ENCODE assay signal across 18 cellular contexts in the genomic region with DNA sequence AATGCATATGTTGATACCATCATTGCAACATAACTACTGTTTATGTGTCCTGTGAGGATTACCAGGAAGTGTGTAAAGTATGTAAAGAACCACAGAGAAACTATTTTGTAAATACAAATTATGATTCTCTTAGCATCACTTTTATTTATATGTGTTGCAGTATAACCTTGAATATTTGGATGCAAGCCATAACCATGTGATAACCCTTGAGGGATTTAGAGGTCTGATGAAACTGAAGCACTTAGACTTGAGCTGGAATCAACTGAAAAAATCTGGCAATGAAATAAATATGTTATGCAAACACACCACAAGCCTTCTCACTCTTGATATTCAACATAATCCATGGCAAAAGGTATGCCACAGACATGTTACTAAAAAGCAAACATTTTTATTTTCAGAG.
DNase-seq lines count a peak whose midpoint lies in the region; ATAC-seq and TF ChIP-seq lines count a peak whose summit lies in the region.
"Had no signal": no experiment of that assay in that cellular context is flagged by ENCODE, and none has a peak within 500 bp of the region (broad histone marks: within the 10 kb centered on the region; RNA-seq: fewer than 3 reads in every experiment).

No MANE protein-coding gene starts in this region.

- no peak overlapping the region for H2AFZ ChIP-seq in hepatocyte

- H3K4me1 Mint-ChIP-seq in activated naive CD8-positive, alpha-beta T cell treated with anti-CD3 and anti-CD28 coated beads for 36 hours: no peaks in the 10 kb centered on the region
- H3K4me1 Mint-ChIP-seq: activated naive CD8-positive, alpha-beta T cell treated with anti-CD3 and anti-CD28 coated beads, Interleukin-2, amount 50 U/mL, for 24 hours; stimulated activated naive B cell treated with anti-CD40 and anti-IgM and Interleukin-4, amounts not matched to agents 10 μg/mL and 1 μg/mL and 100 μg/mL, for 72 hours had no signal

- no peak overlapping the region for H3K4me3 Mint-ChIP-seq in activated naive CD8-positive, alpha-beta T cell treated with anti-CD3 and anti-CD28 coated beads for 36 hours
- H3K4me3 Mint-ChIP-seq: activated naive CD8-positive, alpha-beta T cell treated with anti-CD3 and anti-CD28 coated beads, Interleukin-2, amount 50 U/mL, for 24 hours; CD4-positive, alpha-beta T cell; nephron; stimulated activated naive B cell treated with anti-CD40 and anti-IgM and Interleukin-4, amounts not matched to agents 10 μg/mL and 1 μg/mL and 100 μg/mL, for 72 hours had no signal

- H3K4me2 ChIP-seq in hepatocyte: no peak overlapping the region

- H3K27ac ChIP-seq in subcutaneous abdominal adipose tissue (ENCODE audit: low read depth, low read length) (peak overlapping the region; percentile 66), hepatocyte (no peak overlapping the region)
- H3K27ac ChIP-seq: lower lobe of right lung, skin epidermis had no signal

- H3K36me3 Mint-ChIP-seq in activated naive CD8-positive, alpha-beta T cell treated with anti-CD3 and anti-CD28 coated beads for 36 hours: no peaks in the 10 kb centered on the region

- no peaks in the 10 kb centered on the region for H3K27me3 ChIP-seq in subcutaneous abdominal adipose tissue (ENCODE audit: control insufficient read depth in 5 of 5, insufficient read depth in 4 of 5, low read length in 5 of 5)
- H3K27me3 ChIP-seq in hepatocyte: no peaks in the 10 kb centered on the region
- H3K27me3 ChIP-seq: MG63 had no signal

- no peaks in the 10 kb centered on the region for H4K20me1 ChIP-seq in hepatocyte (ENCODE audit: insufficient read depth, poor library complexity, severe bottlenecking)

- TF ChIP-seq CTCF in fibroblast of pulmonary artery (IDR thresholded peaks at IDR 0.05; ENCODE audit: low read length, missing control alignments): no peak
- TF ChIP-seq CTCF in hepatocyte (IDR thresholded peaks at IDR 0.05; ENCODE audit: poor library complexity): no peak

- no peak overlapping the region for H3K9ac ChIP-seq in subcutaneous abdominal adipose tissue (ENCODE audit: low read length in 5 of 5)

- DNase-seq in Right ventricle myocardium superior: no peak
- DNase-seq in Right ventricle myocardium inferior (ENCODE audit: missing footprints): no peak
- peak; percentile 26 for DNase-seq in NCI-H345 (lab: John Stamatoyannopoulos, UW)
- DNase-seq in fibroblast of pulmonary artery (ENCODE audit: low read depth): peak; percentile 8
- DNase-seq in hepatocyte (ENCODE audit: low spot score): no peak
- no peak for DNase-seq in activated CD8-positive, alpha-beta memory T cell treated with anti-CD3 and anti-CD28 coated beads for 24 hours
- DNase-seq in activated naive CD8-positive, alpha-beta T cell treated with anti-CD3 and anti-CD28 coated beads for 36 hours: no peak
- DNase-seq: activated naive CD8-positive, alpha-beta T cell treated with anti-CD3 and anti-CD28 coated beads, Interleukin-2, amount 50 U/mL, for 24 hours; CD4-positive, alpha-beta T cell; lower lobe of right lung; MG63; RPMI8226; stimulated activated naive B cell treated with anti-CD40 and anti-IgM and Interleukin-4, amounts not matched to agents 10 μg/mL and 1 μg/mL and 100 μg/mL, for 72 hours; T-helper 2 cell had no signal

- ATAC-seq in Right ventricle myocardium superior (ENCODE audit: poor library complexity) (peak; percentile 81), Right ventricle myocardium inferior (no peak)
- ATAC-seq: activated CD4-positive, CD25-positive, alpha-beta regulatory T cell treated with anti-CD3 and anti-CD28 coated beads, Interleukin-2, amount 50 U/mL, for 24 hours; activated naive CD8-positive, alpha-beta T cell treated with anti-CD3 and anti-CD28 coated beads, Interleukin-2, amount 50 U/mL, for 24 hours; lower lobe of right lung; stimulated activated naive B cell treated with anti-CD40 and anti-IgM and Interleukin-4, amounts not matched to agents 10 μg/mL and 1 μg/mL and 100 μg/mL, for 72 hours had no signal

- no peaks in the 10 kb centered on the region for H3K9me3 Mint-ChIP-seq in activated naive CD8-positive, alpha-beta T cell treated with anti-CD3 and anti-CD28 coated beads for 36 hours
- H3K9me3 Mint-ChIP-seq: activated naive CD8-positive, alpha-beta T cell treated with anti-CD3 and anti-CD28 coated beads, Interleukin-2, amount 50 U/mL, for 24 hours; CD4-positive, alpha-beta T cell had no signal

- H3K9me3 ChIP-seq in subcutaneous abdominal adipose tissue (ENCODE audit: control insufficient read depth in 5 of 5, low read length in 5 of 5): no peaks in the 10 kb centered on the region
- H3K9me3 ChIP-seq in hepatocyte (ENCODE audit: low read depth): no peaks in the 10 kb centered on the region
- H3K9me3 ChIP-seq: lower lobe of right lung, MG63 had no signal

- no peaks in the 10 kb centered on the region for H3K27me3 Mint-ChIP-seq in activated naive CD8-positive, alpha-beta T cell treated with anti-CD3 and anti-CD28 coated beads for 36 hours
- H3K27me3 Mint-ChIP-seq: CD4-positive, alpha-beta T cell had no signal

- H3K4me1 ChIP-seq in subcutaneous abdominal adipose tissue (ENCODE audit: control insufficient read depth in 5 of 5, insufficient read depth in 5 of 5, low read length in 5 of 5) (peaks cover 0 to 23% (median 7%) of the 10 kb centered on the region in 5 donors), hepatocyte (ENCODE audit: insufficient read depth) (no peaks in the 10 kb centered on the region)
- H3K4me1 ChIP-seq: lower lobe of right lung had no signal

- H3K27ac Mint-ChIP-seq in activated naive CD8-positive, alpha-beta T cell treated with anti-CD3 and anti-CD28 coated beads for 36 hours: no peak overlapping the region
- H3K27ac Mint-ChIP-seq: activated naive CD8-positive, alpha-beta T cell treated with anti-CD3 and anti-CD28 coated beads, Interleukin-2, amount 50 U/mL, for 24 hours; CD4-positive, alpha-beta T cell; stimulated activated naive B cell treated with anti-CD40 and anti-IgM and Interleukin-4, amounts not matched to agents 10 μg/mL and 1 μg/mL and 100 μg/mL, for 72 hours had no signal

- H3K9me2 ChIP-seq in hepatocyte (replicated peaks; ENCODE audit: insufficient read depth): no peaks in the 10 kb centered on the region

- no peaks in the 10 kb centered on the region for H3K79me2 ChIP-seq in hepatocyte

- H3K4me3 ChIP-seq in fibroblast of pulmonary artery (replicated peaks; ENCODE audit: low read depth, low read length) (no peak overlapping the region), subcutaneous abdominal adipose tissue (ENCODE audit: low read depth in 1 of 5, low read length in 5 of 5) (no peak overlapping the region), hepatocyte (no peak overlapping the region)
- H3K4me3 ChIP-seq: lower lobe of right lung, MG63, skin epidermis had no signal

- intact Hi-C loops in Right ventricle myocardium superior (cut with DNase I) (no loop called here), Right ventricle myocardium inferior (cut with DNase I) (no loop called here)

- H3K36me3 ChIP-seq in subcutaneous abdominal adipose tissue (ENCODE audit: control insufficient read depth in 5 of 5, insufficient read depth in 5 of 5, low read length in 5 of 5): no peaks in the 10 kb centered on the region
- H3K36me3 ChIP-seq in hepatocyte (replicated peaks; ENCODE audit: insufficient read depth, low read depth): no peaks in the 10 kb centered on the region
- H3K36me3 ChIP-seq: lower lobe of right lung, MG63 had no signal

Comparison
In these comparisons a context has a peak if more than half of its experiments do, and no peak if none do; other contexts are left out.
1. DNase-seq: peak in NCI-H345 (single experiment) and fibroblast of pulmonary artery (single experiment); none in Right ventricle myocardium superior (single experiment), Right ventricle myocardium inferior (single experiment), hepatocyte (single experiment), activated CD8-positive, alpha-beta memory T cell treated with anti-CD3 and anti-CD28 coated beads for 24 hours (single experiment) and activated naive CD8-positive, alpha-beta T cell treated with anti-CD3 and anti-CD28 coated beads for 36 hours (single experiment).